Comparison of ENCODE assay signal across 10 cellular contexts in genomic region chr7:141053626-141054025, GRCh38. TPM values are rescaled to one million over a fixed set of nuclear protein-coding genes. Genes with fewer than 3 reads are reported as not detected.
DNase-seq lines count a peak whose midpoint lies in the region; ATAC-seq, FAIRE-seq and TF ChIP-seq lines count a peak whose summit lies in the region.
"Had no signal": no experiment of that assay in that cellular context is flagged by ENCODE, and none has a peak within 500 bp of the region (broad histone marks: within the 10 kb centered on the region; RNA-seq: fewer than 3 reads in every experiment).

No MANE protein-coding gene starts in this region.

- no peaks in the 10 kb centered on the region for H4K20me1 ChIP-seq in HepG2 (ENCODE audit: insufficient read depth, low read length)

- H3K9ac ChIP-seq in HepG2 (ENCODE audit: insufficient read depth, low read depth, low read length), result no peak overlapping the region

- no peak overlapping the region for H3K4me3 ChIP-seq in CD4-positive, alpha-beta memory T cell (ENCODE audit: low read length in 2 of 2)
- no peak overlapping the region for H3K4me3 ChIP-seq in HepG2 (replicated peaks in 1 of 3; ENCODE audit: insufficient read depth in 1 of 3, low read depth in 2 of 3, low read length in 3 of 3)

- no peak for TF ChIP-seq CTCF in HepG2 (CRISPR knock-in tag; IDR thresholded peaks at IDR 0.05)

- intact Hi-C loops in CD4-positive, alpha-beta memory T cell (cut with micrococcal nuclease), result loop anchor here (2.0 kb wide), 1 partner anchor 39 kb away; the partner anchor contains the start of gene MRPS33
- intact Hi-C loops in HepG2 (cut with micrococcal nuclease; ENCODE audit: unreplicated experiment), result no loop called here

- 18% methylated on average over 9 of the region's 9 CpGs for whole genome bisulfite sequencing in HepG2 (ENCODE audit: low lambda C conversion rate)

- POLR2A ChIA-PET in CD4-positive, alpha-beta memory T cell (lab: Charles Lee; ENCODE audit: partially characterized antibody), result interaction anchor here (1.2 to 2.0 kb wide), 2 partner anchors 18 to 39 kb away, joined by 4 to 10 read pairs; partner anchors contain the start of gene MRPS33
- POLR2A ChIA-PET in HepG2 (lab: Yijun Ruan, JAX), result no interaction called here

- peaks cover 0 to 4% (median 0%) of the 10 kb centered on the region in 8 donors for H3K9me3 Mint-ChIP-seq in CD4-positive, alpha-beta memory T cell

- TF ChIP-seq RAD21 in HepG2 (CRISPR knock-in tag; IDR thresholded peaks at IDR 0.05), result no peak

- no peak for ATAC-seq in HG02970 (IDR thresholded peaks at IDR 0.05; ENCODE audit: low FRiP score, unreplicated experiment)
- ATAC-seq in GM18520 (IDR thresholded peaks at IDR 0.05; ENCODE audit: unreplicated experiment), result no peak
- ATAC-seq in HG03097 (IDR thresholded peaks at IDR 0.05; ENCODE audit: low FRiP score, unreplicated experiment), result no peak
- ATAC-seq in HepG2, result no peak

- H3K27ac Mint-ChIP-seq in CD4-positive, alpha-beta memory T cell, result peak overlapping the region; percentile 87 to 98 (median 91)

- no peak for FAIRE-seq in HepG2 (lab: Jason Lieb, UNC)
- FAIRE-seq: colon, HTR-8/SVneo had no signal

- DNase-seq in CD4-positive, alpha-beta memory T cell, result peak; percentile 64 to 86 (median 78)
- DNase-seq in NCI-H2227 (lab: John Stamatoyannopoulos, UW; ENCODE audit: unreplicated experiment), result peak; percentile 77
- peak; percentile 19 for DNase-seq in activated T-cell treated with anti-CD3 and anti-CD28 coated beads for 4 hours
- DNase-seq in myocyte (ENCODE audit: low read depth), result peak; percentile 93
- no peak for DNase-seq in HepG2 (ENCODE audit: low spot score)

- no peaks in the 10 kb centered on the region for H3K9me3 ChIP-seq in CD4-positive, alpha-beta memory T cell (ENCODE audit: control insufficient read depth in 1 of 2, low read length in 2 of 2)
- H3K9me3 ChIP-seq in HepG2 (ENCODE audit: low read length), result no peaks in the 10 kb centered on the region

- TF ChIP-seq EP300 in HepG2 (IDR thresholded peaks at IDR 0.05; ENCODE audit: low read depth in 2 of 2, low read length in 2 of 2) (no peak), HepG2 (CRISPR knock-in tag; IDR thresholded peaks at IDR 0.05; ENCODE audit: borderline replicate concordance) (no peak)

- no peaks in the 10 kb centered on the region for H3K36me3 ChIP-seq in CD4-positive, alpha-beta memory T cell (ENCODE audit: insufficient read depth, low read length)
- H3K36me3 ChIP-seq in HepG2 (replicated peaks in 1 of 2; ENCODE audit: control insufficient read depth in 1 of 2, insufficient read depth in 2 of 2, low read length in 2 of 2), result no peaks in the 10 kb centered on the region

- TF ChIP-seq POLR2A in HepG2 (IDR thresholded peaks at IDR 0.05; ENCODE audit: insufficient read depth in 1 of 2, low read depth in 2 of 2, low read length in 2 of 2), result no peak

- peaks cover 22% of the 10 kb centered on the region for H3K4me1 ChIP-seq in CD4-positive, alpha-beta memory T cell (ENCODE audit: insufficient read depth, low read length)
- no peaks in the 10 kb centered on the region for H3K4me1 ChIP-seq in HepG2 (ENCODE audit: insufficient read depth, low read length)

- H3K4me1 Mint-ChIP-seq in CD4-positive, alpha-beta memory T cell, result peaks cover 14 to 33% (median 21%) of the 10 kb centered on the region in 4 donors

- H3K4me3 Mint-ChIP-seq in CD4-positive, alpha-beta memory T cell, result peak overlapping the region in 6 of 8 donors; percentile 22 to 88 (median 62)

- H3K27me3 Mint-ChIP-seq in CD4-positive, alpha-beta memory T cell, result peaks cover 6 to 8% of the 10 kb centered on the region in 2 donors

- BruUV-seq in HepG2 (replicated peaks; lab: Mats Ljungman, UMichigan), result no TSS peak

- CTCF ChIA-PET in CD4-positive, alpha-beta memory T cell (lab: Charles Lee; ENCODE audit: partially characterized antibody), result interaction anchor here (0.8 kb wide), 2 partner anchors 21 to 28 kb away, joined by 3 read pairs; no protein-coding TSS in a partner anchor
- CTCF ChIA-PET in HepG2 (lab: Yijun Ruan, JAX; ENCODE audit: low intra/inter-chr PET ratio, low total read pairs), result no interaction called here

- H3K36me3 Mint-ChIP-seq in CD4-positive, alpha-beta memory T cell, result peaks cover 0 to 4% of the 10 kb centered on the region in 2 donors

- no peak overlapping the region for H3K4me2 ChIP-seq in HepG2 (ENCODE audit: low read depth, low read length)

- no peaks in the 10 kb centered on the region for H3K79me2 ChIP-seq in HepG2 (ENCODE audit: insufficient read depth, low read length)

- peak overlapping the region; percentile 46 for H3K27ac ChIP-seq in CD4-positive, alpha-beta memory T cell (ENCODE audit: low read depth, low read length)
- H3K27ac ChIP-seq in HepG2 (ENCODE audit: extremely low read length, insufficient read depth, low read length), result no peak overlapping the region

- H2AFZ ChIP-seq in HepG2 (ENCODE audit: low read length), result no peak overlapping the region

- in situ Hi-C loops in HepG2 (cut with HindIII; ENCODE audit: extremely low pct_ligation_motif_present, low pct_unique_long_range_greater_than_20kb), result loop anchor here (25.0 kb wide), 1 partner anchor 484 kb away; no protein-coding TSS in a partner anchor

- no peaks in the 10 kb centered on the region for H3K27me3 ChIP-seq in CD4-positive, alpha-beta memory T cell (ENCODE audit: insufficient read depth, low read length)
- H3K27me3 ChIP-seq in HepG2 (ENCODE audit: control insufficient read depth in 1 of 2, insufficient read depth in 2 of 2, low read length in 2 of 2), result peaks cover 0 to 12% of the 10 kb centered on the region in 2 experiments; a peak in 2 of 5 replicates

TF ChIP-seq in HepG2, 621 proteins besides CTCF, POLR2A, EP300 and RAD21:
- no peak for TF ChIP-seq PHB2 (IDR thresholded peaks at IDR 0.05; ENCODE audit: partially characterized antibody)
- no peak for TF ChIP-seq MAFF (IDR thresholded peaks at IDR 0.05; ENCODE audit: low read depth, low read length)
- no peak for TF ChIP-seq RFXANK (CRISPR knock-in tag; IDR thresholded peaks at IDR 0.05)
- no peak for TF ChIP-seq ZNF530 (CRISPR knock-in tag; IDR thresholded peaks at IDR 0.05; ENCODE audit: low read depth)
- TF ChIP-seq CAMTA2 (CRISPR knock-in tag; IDR thresholded peaks at IDR 0.05; ENCODE audit: borderline replicate concordance), result no peak
- no peak for TF ChIP-seq DMAP1 (CRISPR knock-in tag; IDR thresholded peaks at IDR 0.05)

RNA-seq across cellular contexts. Expression of gene TMEM178B, which starts 20.2 kb away (rescaled TPM):
- total RNA-seq in CD4-positive, alpha-beta memory T cell, result under 1 TPM; 0.76 to 0.89 TPM
- polyA plus RNA-seq in CD4-positive, alpha-beta memory T cell, result under 1 TPM; 0.20 to 0.23 TPM
- total RNA-seq in myocyte (6.8 and 8.9 TPM in 2 replicates), HepG2 (2016; rRNA removed; fragmentation: Illumina TruSeq; extraction: Trizol) (0.02 TPM in 1 of 2 replicates, not detected in the other)
- 9.2 TPM for polyA plus RNA-seq in myocyte (2012)
- total RNA-seq in HepG2 (2016; cell fraction: cytosol; rRNA removed; fragmentation: Illumina TruSeq; extraction: Trizol; ENCODE audit: low read depth), result not detected in 2 replicates
- total RNA-seq in HepG2 (2016; cell fraction: insoluble cytoplasmic fraction; rRNA removed; fragmentation: Illumina TruSeq; extraction: Trizol), result not detected in 2 replicates
- not detected in 2 replicates for total RNA-seq in HepG2 (2016; cell fraction: membrane; rRNA removed; fragmentation: Illumina TruSeq; extraction: Trizol)
- not detected in 2 replicates for total RNA-seq in HepG2 (2016; cell fraction: nucleus; rRNA removed; fragmentation: Illumina TruSeq; extraction: Trizol)
- 0.01 TPM in 2 replicates for polyA plus RNA-seq in HepG2 (2011; rRNA removed)
- polyA plus RNA-seq in HepG2 (2011; cell fraction: cytosol; rRNA removed), result 0.01 TPM in 1 of 2 replicates, not detected in the other
- 0.02 and 0.03 TPM in 2 replicates for polyA plus RNA-seq in HepG2 (2011; cell fraction: nucleus; rRNA removed)
- 0.01 TPM in 1 of 2 replicates, not detected in the other for polyA plus RNA-seq in HepG2 (2012)
- polyA plus RNA-seq in HepG2 (2016; cell fraction: cytosol; fragmentation: Illumina TruSeq; extraction: Trizol; ENCODE audit: low read depth), result not detected in 2 replicates
- polyA plus RNA-seq in HepG2 (2016; cell fraction: insoluble cytoplasmic fraction; fragmentation: Illumina TruSeq; extraction: Trizol; ENCODE audit: low read depth), result not detected in 2 replicates
- not detected in 2 replicates for polyA plus RNA-seq in HepG2 (2016; cell fraction: membrane; fragmentation: Illumina TruSeq; extraction: Trizol; ENCODE audit: low read depth)
- polyA plus RNA-seq in HepG2 (2016; cell fraction: nucleus; fragmentation: Illumina TruSeq; extraction: Trizol; ENCODE audit: insufficient read depth, low read depth), result not detected in 2 replicates
- 0.02 and 0.06 TPM in 2 replicates for polyA minus RNA-seq in HepG2 (2011; rRNA and poly(A)+ RNA removed; ENCODE audit: low replicate concordance)
- not detected in 2 replicates for polyA minus RNA-seq in HepG2 (2011; cell fraction: cytosol; rRNA and poly(A)+ RNA removed)
- polyA minus RNA-seq in HepG2 (2011; cell fraction: nucleus; rRNA and poly(A)+ RNA removed), result under 0.01 and 0.12 TPM in 2 replicates

RNA-seq across cellular contexts. Expression of gene MRPS33, which starts 38.9 kb away (rescaled TPM):
- total RNA-seq in CD4-positive, alpha-beta memory T cell, result 10 to 100 TPM; 46.7 to 48.0 TPM
- 10 to 100 TPM; 80.0 to 88.0 TPM for polyA plus RNA-seq in CD4-positive, alpha-beta memory T cell
- total RNA-seq in myocyte (47.5 and 59.6 TPM in 2 replicates), HepG2 (2016; rRNA removed; fragmentation: Illumina TruSeq; extraction: Trizol) (91.0 and 120 TPM in 2 replicates)
- polyA plus RNA-seq in myocyte (2012), result 117 TPM
- 60.7 and 64.6 TPM in 2 replicates for total RNA-seq in HepG2 (2016; cell fraction: cytosol; rRNA removed; fragmentation: Illumina TruSeq; extraction: Trizol; ENCODE audit: low read depth)
- 100 and 135 TPM in 2 replicates for total RNA-seq in HepG2 (2016; cell fraction: insoluble cytoplasmic fraction; rRNA removed; fragmentation: Illumina TruSeq; extraction: Trizol)
- total RNA-seq in HepG2 (2016; cell fraction: membrane; rRNA removed; fragmentation: Illumina TruSeq; extraction: Trizol), result 79.6 and 82.5 TPM in 2 replicates
- 33.2 and 36.3 TPM in 2 replicates for total RNA-seq in HepG2 (2016; cell fraction: nucleus; rRNA removed; fragmentation: Illumina TruSeq; extraction: Trizol)
- 38.3 and 50.9 TPM in 2 replicates for polyA plus RNA-seq in HepG2 (2011; rRNA removed)
- 17.9 and 20.1 TPM in 2 replicates for polyA plus RNA-seq in HepG2 (2011; cell fraction: cytosol; rRNA removed)
- 5.7 and 6.9 TPM in 2 replicates for polyA plus RNA-seq in HepG2 (2011; cell fraction: nucleus; rRNA removed)
- 78.8 and 104 TPM in 2 replicates for polyA plus RNA-seq in HepG2 (2012)
- 77.6 and 83.1 TPM in 2 replicates for polyA plus RNA-seq in HepG2 (2016; cell fraction: cytosol; fragmentation: Illumina TruSeq; extraction: Trizol; ENCODE audit: low read depth)
- 127 and 141 TPM in 2 replicates for polyA plus RNA-seq in HepG2 (2016; cell fraction: insoluble cytoplasmic fraction; fragmentation: Illumina TruSeq; extraction: Trizol; ENCODE audit: low read depth)
- polyA plus RNA-seq in HepG2 (2016; cell fraction: membrane; fragmentation: Illumina TruSeq; extraction: Trizol; ENCODE audit: low read depth), result 82.8 and 92.8 TPM in 2 replicates
- polyA plus RNA-seq in HepG2 (2016; cell fraction: nucleus; fragmentation: Illumina TruSeq; extraction: Trizol; ENCODE audit: insufficient read depth, low read depth), result 56.1 and 57.3 TPM in 2 replicates
- 10.4 and 14.1 TPM in 2 replicates for polyA minus RNA-seq in HepG2 (2011; rRNA and poly(A)+ RNA removed; ENCODE audit: low replicate concordance)
- polyA minus RNA-seq in HepG2 (2011; cell fraction: cytosol; rRNA and poly(A)+ RNA removed), result 12.2 and 13.7 TPM in 2 replicates
- polyA minus RNA-seq in HepG2 (2011; cell fraction: nucleus; rRNA and poly(A)+ RNA removed), result 4.6 and 13.4 TPM in 2 replicates
